In genomic region chr2:163119964-163120363, GRCh38 we compare ENCODE assay signal across 20 cellular contexts.
"Had no signal": no experiment of that assay in that cellular context is flagged by ENCODE, and none has a peak within 500 bp of the region (broad histone marks: within the 10 kb centered on the region; RNA-seq: fewer than 3 reads in every experiment).

No MANE protein-coding gene starts in this region.

- H3K36me3 Mint-ChIP-seq: immature natural killer cell, natural killer cell had no signal

- H3K4me3 ChIP-seq: esophagus squamous epithelium, gastroesophageal sphincter, mucosa of descending colon, prostate gland, stomach had no signal

- H3K4me1 Mint-ChIP-seq: immature natural killer cell, natural killer cell, neural crest cell had no signal

- H3K27me3 ChIP-seq: esophagus squamous epithelium, gastroesophageal sphincter, stomach had no signal

- H3K36me3 ChIP-seq: esophagus squamous epithelium, gastroesophageal sphincter, prostate gland, stomach had no signal

- H3K4me3 Mint-ChIP-seq: dendritic cell treated with granulocyte-macrophage colony-stimulating factor and Interleukin-4, amounts not matched to agents 40 ng/mL and 50 ng/mL, for 4 days; effector memory CD8-positive, alpha-beta T cell; immature natural killer cell; natural killer cell; neural crest cell had no signal

- ATAC-seq: effector memory CD8-positive, alpha-beta T cell; gastroesophageal sphincter; mucosa of descending colon; natural killer cell; sciatic nerve had no signal

- H3K27me3 Mint-ChIP-seq: dendritic cell treated with granulocyte-macrophage colony-stimulating factor and Interleukin-4, amounts not matched to agents 40 ng/mL and 50 ng/mL, for 4 days; effector memory CD8-positive, alpha-beta T cell had no signal

- H3K9me3 Mint-ChIP-seq: dendritic cell treated with granulocyte-macrophage colony-stimulating factor and Interleukin-4, amounts not matched to agents 40 ng/mL and 50 ng/mL, for 4 days; neural crest cell had no signal

- H3K4me1 ChIP-seq: esophagus squamous epithelium, gastroesophageal sphincter, parathyroid adenoma, prostate gland, stomach had no signal

- H3K27ac Mint-ChIP-seq: dendritic cell treated with granulocyte-macrophage colony-stimulating factor and Interleukin-4, amounts not matched to agents 40 ng/mL and 50 ng/mL, for 4 days; effector memory CD8-positive, alpha-beta T cell; immature natural killer cell; natural killer cell had no signal

- H3K9ac ChIP-seq: parathyroid adenoma had no signal

- H3K9me3 ChIP-seq: esophagus squamous epithelium, gastroesophageal sphincter, mucosa of descending colon, prostate gland, stomach had no signal

- DNase-seq: cerebellar nuclear complex; effector memory CD8-positive, alpha-beta T cell; esophagus squamous epithelium; foreskin fibroblast; glutamatergic neuron; immature natural killer cell; mucosa of descending colon; natural killer cell; occipital lobe; stimulated activated CD4-positive, alpha-beta T cell treated with anti-CD3 and anti-CD28 coated beads, Interleukin-2, amount 100 ng/mL, for 24 hours; stimulated activated CD4-positive, alpha-beta T cell treated with anti-CD3 and anti-CD28 coated beads, Interleukin-4, amount 100 ng/mL, for 4 hours; stimulated activated naive CD4-positive, alpha-beta T cell; stomach; substantia nigra had no signal

- H3K27ac ChIP-seq: esophagus squamous epithelium, gastroesophageal sphincter, parathyroid adenoma, prostate gland, stomach had no signal
